3 cellular contexts compared by ENCODE assay signal in the genomic region with DNA sequence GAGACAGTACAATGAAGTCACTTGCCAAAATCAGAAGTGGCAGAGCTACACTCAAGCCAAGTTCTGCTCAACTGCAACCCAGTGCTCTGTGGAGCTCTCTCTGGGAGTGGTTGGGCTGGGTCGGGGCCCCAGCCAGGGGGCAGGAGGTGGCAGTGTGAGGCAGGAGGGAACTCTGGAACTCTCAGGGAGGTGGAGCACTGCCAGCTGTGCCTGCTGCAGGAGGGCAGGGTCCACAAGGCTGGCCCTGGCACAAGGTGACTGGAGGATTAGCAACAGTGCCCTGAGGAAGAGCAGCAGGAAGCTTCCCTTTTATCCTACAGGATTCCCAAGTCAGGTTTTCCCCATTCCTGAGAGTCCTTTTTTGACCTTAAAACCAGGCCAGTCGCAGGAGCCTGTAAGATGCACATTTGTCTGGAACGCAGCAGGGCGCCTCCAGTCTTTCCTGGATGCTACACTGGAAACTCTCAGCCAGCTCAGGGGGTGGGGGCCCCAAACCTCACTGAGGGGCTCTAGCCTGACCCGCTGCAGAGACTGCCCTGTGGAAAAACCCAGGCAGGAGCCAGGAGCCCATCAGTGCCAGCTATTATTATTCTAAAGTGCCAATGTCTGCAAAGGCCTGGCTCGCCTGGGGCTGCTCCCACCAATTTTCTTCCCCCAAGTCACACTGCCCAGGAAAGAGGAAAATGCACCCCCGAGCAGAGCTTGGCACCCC.
TF ChIP-seq lines count a peak whose summit lies in the region.

No MANE protein-coding gene starts in this region.

TF ChIP-seq in GM23338, 12 proteins besides CTCF, POLR2A, EP300 and RAD21 (continued from another document and continues in another):
- TF ChIP-seq EZH2 (IDR thresholded peaks at IDR 0.05; ENCODE audit: low read depth, unreplicated experiment) = no peak
- TF ChIP-seq, protein P1, sequence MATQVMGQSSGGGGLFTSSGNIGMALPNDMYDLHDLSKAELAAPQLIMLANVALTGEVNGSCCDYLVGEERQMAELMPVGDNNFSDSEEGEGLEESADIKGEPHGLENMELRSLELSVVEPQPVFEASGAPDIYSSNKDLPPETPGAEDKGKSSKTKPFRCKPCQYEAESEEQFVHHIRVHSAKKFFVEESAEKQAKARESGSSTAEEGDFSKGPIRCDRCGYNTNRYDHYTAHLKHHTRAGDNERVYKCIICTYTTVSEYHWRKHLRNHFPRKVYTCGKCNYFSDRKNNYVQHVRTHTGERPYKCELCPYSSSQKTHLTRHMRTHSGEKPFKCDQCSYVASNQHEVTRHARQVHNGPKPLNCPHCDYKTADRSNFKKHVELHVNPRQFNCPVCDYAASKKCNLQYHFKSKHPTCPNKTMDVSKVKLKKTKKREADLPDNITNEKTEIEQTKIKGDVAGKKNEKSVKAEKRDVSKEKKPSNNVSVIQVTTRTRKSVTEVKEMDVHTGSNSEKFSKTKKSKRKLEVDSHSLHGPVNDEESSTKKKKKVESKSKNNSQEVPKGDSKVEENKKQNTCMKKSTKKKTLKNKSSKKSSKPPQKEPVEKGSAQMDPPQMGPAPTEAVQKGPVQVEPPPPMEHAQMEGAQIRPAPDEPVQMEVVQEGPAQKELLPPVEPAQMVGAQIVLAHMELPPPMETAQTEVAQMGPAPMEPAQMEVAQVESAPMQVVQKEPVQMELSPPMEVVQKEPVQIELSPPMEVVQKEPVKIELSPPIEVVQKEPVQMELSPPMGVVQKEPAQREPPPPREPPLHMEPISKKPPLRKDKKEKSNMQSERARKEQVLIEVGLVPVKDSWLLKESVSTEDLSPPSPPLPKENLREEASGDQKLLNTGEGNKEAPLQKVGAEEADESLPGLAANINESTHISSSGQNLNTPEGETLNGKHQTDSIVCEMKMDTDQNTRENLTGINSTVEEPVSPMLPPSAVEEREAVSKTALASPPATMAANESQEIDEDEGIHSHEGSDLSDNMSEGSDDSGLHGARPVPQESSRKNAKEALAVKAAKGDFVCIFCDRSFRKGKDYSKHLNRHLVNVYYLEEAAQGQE (IDR thresholded peaks at IDR 0.05; ENCODE audit: unreplicated experiment) = no peak
- no peak for TF ChIP-seq JUNB (IDR thresholded peaks at IDR 0.05; ENCODE audit: unreplicated experiment)
- no peak for TF ChIP-seq STAT1 (IDR thresholded peaks at IDR 0.05; ENCODE audit: unreplicated experiment)
- TF ChIP-seq ZNF114 (CRISPR knock-in tag; IDR thresholded peaks at IDR 0.05) = no peak
- TF ChIP-seq ZNF331 (CRISPR knock-in tag; IDR thresholded peaks at IDR 0.05; ENCODE audit: low read depth) = no peak

TF ChIP-seq in WTC11, 78 proteins besides CTCF, POLR2A, EP300 and RAD21 (continued from another document and continues in another):
- TF ChIP-seq, protein P2, sequence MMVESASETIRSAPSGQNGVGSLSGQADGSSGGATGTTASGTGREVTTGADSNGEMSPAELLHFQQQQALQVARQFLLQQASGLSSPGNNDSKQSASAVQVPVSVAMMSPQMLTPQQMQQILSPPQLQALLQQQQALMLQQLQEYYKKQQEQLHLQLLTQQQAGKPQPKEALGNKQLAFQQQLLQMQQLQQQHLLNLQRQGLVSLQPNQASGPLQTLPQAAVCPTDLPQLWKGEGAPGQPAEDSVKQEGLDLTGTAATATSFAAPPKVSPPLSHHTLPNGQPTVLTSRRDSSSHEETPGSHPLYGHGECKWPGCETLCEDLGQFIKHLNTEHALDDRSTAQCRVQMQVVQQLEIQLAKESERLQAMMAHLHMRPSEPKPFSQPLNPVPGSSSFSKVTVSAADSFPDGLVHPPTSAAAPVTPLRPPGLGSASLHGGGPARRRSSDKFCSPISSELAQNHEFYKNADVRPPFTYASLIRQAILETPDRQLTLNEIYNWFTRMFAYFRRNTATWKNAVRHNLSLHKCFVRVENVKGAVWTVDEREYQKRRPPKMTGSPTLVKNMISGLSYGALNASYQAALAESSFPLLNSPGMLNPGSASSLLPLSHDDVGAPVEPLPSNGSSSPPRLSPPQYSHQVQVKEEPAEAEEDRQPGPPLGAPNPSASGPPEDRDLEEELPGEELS (CRISPR knock-in tag; IDR thresholded peaks at IDR 0.05) = no peak
- TF ChIP-seq, protein P3, sequence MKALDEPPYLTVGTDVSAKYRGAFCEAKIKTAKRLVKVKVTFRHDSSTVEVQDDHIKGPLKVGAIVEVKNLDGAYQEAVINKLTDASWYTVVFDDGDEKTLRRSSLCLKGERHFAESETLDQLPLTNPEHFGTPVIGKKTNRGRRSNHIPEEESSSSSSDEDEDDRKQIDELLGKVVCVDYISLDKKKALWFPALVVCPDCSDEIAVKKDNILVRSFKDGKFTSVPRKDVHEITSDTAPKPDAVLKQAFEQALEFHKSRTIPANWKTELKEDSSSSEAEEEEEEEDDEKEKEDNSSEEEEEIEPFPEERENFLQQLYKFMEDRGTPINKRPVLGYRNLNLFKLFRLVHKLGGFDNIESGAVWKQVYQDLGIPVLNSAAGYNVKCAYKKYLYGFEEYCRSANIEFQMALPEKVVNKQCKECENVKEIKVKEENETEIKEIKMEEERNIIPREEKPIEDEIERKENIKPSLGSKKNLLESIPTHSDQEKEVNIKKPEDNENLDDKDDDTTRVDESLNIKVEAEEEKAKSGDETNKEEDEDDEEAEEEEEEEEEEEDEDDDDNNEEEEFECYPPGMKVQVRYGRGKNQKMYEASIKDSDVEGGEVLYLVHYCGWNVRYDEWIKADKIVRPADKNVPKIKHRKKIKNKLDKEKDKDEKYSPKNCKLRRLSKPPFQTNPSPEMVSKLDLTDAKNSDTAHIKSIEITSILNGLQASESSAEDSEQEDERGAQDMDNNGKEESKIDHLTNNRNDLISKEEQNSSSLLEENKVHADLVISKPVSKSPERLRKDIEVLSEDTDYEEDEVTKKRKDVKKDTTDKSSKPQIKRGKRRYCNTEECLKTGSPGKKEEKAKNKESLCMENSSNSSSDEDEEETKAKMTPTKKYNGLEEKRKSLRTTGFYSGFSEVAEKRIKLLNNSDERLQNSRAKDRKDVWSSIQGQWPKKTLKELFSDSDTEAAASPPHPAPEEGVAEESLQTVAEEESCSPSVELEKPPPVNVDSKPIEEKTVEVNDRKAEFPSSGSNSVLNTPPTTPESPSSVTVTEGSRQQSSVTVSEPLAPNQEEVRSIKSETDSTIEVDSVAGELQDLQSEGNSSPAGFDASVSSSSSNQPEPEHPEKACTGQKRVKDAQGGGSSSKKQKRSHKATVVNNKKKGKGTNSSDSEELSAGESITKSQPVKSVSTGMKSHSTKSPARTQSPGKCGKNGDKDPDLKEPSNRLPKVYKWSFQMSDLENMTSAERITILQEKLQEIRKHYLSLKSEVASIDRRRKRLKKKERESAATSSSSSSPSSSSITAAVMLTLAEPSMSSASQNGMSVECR (CRISPR knock-in tag; IDR thresholded peaks at IDR 0.05; ENCODE audit: borderline replicate concordance) = no peak
- TF ChIP-seq ATF1 (CRISPR knock-in tag; IDR thresholded peaks at IDR 0.05) (no peak), JUN (CRISPR knock-in tag; IDR thresholded peaks at IDR 0.05) (no peak), ZNF121 (CRISPR knock-in tag; IDR thresholded peaks at IDR 0.05) (no peak), NR3C1 (CRISPR knock-in tag; conservative IDR thresholded peaks at IDR 0.05; ENCODE audit: low read depth) (no peak), ZNF317 (CRISPR knock-in tag; IDR thresholded peaks at IDR 0.05; ENCODE audit: borderline replicate concordance, low read depth) (no peak), NFATC4 (CRISPR knock-in tag; IDR thresholded peaks at IDR 0.05) (no peak)
- TF ChIP-seq, protein P4, sequence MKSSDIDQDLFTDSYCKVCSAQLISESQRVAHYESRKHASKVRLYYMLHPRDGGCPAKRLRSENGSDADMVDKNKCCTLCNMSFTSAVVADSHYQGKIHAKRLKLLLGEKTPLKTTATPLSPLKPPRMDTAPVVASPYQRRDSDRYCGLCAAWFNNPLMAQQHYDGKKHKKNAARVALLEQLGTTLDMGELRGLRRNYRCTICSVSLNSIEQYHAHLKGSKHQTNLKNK (CRISPR knock-in tag; IDR thresholded peaks at IDR 0.05) = no peak
- TF ChIP-seq, protein P5, sequence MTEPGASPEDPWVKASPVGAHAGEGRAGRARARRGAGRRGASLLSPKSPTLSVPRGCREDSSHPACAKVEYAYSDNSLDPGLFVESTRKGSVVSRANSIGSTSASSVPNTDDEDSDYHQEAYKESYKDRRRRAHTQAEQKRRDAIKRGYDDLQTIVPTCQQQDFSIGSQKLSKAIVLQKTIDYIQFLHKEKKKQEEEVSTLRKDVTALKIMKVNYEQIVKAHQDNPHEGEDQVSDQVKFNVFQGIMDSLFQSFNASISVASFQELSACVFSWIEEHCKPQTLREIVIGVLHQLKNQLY (CRISPR knock-in tag; IDR thresholded peaks at IDR 0.05) = no peak
- TF ChIP-seq, protein P6, sequence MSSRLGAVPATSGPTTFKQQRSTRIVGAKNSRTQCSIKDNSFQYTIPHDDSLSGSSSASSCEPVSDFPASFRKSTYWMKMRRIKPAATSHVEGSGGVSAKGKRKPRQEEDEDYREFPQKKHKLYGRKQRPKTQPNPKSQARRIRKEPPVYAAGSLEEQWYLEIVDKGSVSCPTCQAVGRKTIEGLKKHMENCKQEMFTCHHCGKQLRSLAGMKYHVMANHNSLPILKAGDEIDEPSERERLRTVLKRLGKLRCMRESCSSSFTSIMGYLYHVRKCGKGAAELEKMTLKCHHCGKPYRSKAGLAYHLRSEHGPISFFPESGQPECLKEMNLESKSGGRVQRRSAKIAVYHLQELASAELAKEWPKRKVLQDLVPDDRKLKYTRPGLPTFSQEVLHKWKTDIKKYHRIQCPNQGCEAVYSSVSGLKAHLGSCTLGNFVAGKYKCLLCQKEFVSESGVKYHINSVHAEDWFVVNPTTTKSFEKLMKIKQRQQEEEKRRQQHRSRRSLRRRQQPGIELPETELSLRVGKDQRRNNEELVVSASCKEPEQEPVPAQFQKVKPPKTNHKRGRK (CRISPR knock-in tag; IDR thresholded peaks at IDR 0.05; ENCODE audit: borderline replicate concordance) = no peak

TF ChIP-seq in HEK293T, 16 proteins besides CTCF, POLR2A, EP300 and RAD21 (continued from another document):
- TF ChIP-seq BHLHE40 (IDR thresholded peaks at IDR 0.05; ENCODE audit: borderline replicate concordance) (no peak), ZNF384 (IDR thresholded peaks at IDR 0.05) (no peak), LEF1 (IDR thresholded peaks at IDR 0.05; ENCODE audit: borderline replicate concordance) (no peak), SP1 (IDR thresholded peaks at IDR 0.05) (no peak)
